Comparison of ENCODE assay signal across 1 cellular context in the genomic region with DNA sequence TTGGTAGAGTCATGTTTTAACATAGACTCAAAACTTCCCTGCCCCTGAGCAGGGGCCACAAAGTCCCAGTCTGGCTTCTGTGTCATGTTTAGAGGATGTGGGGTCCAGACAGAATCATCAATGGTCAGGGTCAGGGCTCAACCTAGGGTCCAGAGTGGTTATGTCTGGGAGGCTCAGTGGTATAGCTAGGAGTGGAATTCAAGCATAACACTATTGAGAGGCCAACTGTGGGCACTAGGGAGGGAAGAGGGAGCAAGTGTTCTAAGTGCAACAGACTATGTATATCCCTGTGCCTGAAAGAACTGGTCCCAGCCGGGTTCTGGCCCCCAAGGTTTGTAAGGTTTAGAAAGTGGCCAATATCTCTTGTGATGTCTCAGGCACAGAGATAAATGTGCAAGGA.
TF ChIP-seq lines count a peak whose summit lies in the region.

No MANE protein-coding gene starts in this region.

TF ChIP-seq in GM23338, 12 proteins besides CTCF, POLR2A, EP300 and RAD21 (continued from another document):
- TF ChIP-seq, protein P1, sequence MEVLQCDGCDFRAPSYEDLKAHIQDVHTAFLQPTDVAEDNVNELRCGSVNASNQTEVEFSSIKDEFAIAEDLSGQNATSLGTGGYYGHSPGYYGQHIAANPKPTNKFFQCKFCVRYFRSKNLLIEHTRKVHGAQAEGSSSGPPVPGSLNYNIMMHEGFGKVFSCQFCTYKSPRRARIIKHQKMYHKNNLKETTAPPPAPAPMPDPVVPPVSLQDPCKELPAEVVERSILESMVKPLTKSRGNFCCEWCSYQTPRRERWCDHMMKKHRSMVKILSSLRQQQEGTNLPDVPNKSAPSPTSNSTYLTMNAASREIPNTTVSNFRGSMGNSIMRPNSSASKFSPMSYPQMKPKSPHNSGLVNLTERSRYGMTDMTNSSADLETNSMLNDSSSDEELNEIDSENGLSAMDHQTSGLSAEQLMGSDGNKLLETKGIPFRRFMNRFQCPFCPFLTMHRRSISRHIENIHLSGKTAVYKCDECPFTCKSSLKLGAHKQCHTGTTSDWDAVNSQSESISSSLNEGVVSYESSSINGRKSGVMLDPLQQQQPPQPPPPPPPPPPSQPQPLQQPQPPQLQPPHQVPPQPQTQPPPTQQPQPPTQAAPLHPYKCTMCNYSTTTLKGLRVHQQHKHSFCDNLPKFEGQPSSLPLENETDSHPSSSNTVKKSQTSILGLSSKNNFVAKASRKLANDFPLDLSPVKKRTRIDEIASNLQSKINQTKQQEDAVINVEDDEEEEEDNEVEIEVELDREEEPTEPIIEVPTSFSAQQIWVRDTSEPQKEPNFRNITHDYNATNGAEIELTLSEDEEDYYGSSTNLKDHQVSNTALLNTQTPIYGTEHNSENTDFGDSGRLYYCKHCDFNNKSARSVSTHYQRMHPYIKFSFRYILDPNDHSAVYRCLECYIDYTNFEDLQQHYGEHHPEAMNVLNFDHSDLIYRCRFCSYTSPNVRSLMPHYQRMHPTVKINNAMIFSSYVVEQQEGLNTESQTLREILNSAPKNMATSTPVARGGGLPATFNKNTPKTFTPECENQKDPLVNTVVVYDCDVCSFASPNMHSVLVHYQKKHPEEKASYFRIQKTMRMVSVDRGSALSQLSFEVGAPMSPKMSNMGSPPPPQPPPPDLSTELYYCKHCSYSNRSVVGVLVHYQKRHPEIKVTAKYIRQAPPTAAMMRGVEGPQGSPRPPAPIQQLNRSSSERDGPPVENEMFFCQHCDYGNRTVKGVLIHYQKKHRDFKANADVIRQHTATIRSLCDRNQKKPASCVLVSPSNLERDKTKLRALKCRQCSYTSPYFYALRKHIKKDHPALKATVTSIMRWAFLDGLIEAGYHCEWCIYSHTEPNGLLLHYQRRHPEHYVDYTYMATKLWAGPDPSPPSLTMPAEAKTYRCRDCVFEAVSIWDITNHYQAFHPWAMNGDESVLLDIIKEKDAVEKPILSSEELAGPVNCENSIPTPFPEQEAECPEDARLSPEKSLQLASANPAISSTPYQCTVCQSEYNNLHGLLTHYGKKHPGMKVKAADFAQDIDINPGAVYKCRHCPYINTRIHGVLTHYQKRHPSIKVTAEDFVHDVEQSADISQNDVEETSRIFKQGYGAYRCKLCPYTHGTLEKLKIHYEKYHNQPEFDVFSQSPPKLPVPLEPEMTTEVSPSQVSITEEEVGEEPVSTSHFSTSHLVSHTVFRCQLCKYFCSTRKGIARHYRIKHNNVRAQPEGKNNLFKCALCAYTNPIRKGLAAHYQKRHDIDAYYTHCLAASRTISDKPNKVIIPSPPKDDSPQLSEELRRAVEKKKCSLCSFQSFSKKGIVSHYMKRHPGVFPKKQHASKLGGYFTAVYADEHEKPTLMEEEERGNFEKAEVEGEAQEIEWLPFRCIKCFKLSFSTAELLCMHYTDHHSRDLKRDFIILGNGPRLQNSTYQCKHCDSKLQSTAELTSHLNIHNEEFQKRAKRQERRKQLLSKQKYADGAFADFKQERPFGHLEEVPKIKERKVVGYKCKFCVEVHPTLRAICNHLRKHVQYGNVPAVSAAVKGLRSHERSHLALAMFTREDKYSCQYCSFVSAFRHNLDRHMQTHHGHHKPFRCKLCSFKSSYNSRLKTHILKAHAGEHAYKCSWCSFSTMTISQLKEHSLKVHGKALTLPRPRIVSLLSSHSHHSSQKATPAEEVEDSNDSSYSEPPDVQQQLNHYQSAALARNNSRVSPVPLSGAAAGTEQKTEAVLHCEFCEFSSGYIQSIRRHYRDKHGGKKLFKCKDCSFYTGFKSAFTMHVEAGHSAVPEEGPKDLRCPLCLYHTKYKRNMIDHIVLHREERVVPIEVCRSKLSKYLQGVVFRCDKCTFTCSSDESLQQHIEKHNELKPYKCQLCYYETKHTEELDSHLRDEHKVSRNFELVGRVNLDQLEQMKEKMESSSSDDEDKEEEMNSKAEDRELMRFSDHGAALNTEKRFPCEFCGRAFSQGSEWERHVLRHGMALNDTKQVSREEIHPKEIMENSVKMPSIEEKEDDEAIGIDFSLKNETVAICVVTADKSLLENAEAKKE (CRISPR knock-in tag; IDR thresholded peaks at IDR 0.05), result no peak
- TF ChIP-seq POLR2AphosphoS5 (IDR thresholded peaks at IDR 0.05; ENCODE audit: low read depth), result no peak
- TF ChIP-seq CREB1 (CRISPR knock-in tag; IDR thresholded peaks at IDR 0.05; ENCODE audit: low read depth), result no peak
TF ChIP-seq in GM23338: peak in this region for 0.
